Comparison of ENCODE assay signal across 1 cellular context in the genomic region with DNA sequence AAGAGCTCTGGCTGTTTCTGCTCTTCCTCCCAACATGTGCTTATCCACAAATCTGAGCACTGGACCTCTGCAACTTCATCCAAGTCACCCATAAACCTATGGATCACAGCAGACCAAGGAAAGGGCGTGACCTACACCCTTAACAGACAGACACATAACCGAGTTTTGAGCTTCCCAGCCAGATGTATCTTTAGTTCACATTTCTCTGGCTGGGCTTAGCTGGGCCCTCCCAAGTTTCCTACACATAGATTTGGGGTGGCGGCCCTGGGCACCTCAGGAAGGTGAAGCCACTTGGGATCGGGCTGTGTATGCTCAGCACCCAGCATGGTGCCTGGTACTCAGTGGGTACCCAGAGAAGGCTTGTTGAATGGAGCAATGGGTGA.
TF ChIP-seq lines count a peak whose summit lies in the region.

No MANE protein-coding gene starts in this region.

TF ChIP-seq in K562, 482 proteins besides CTCF, POLR2A, EP300 and RAD21:
- TF ChIP-seq, protein P1, sequence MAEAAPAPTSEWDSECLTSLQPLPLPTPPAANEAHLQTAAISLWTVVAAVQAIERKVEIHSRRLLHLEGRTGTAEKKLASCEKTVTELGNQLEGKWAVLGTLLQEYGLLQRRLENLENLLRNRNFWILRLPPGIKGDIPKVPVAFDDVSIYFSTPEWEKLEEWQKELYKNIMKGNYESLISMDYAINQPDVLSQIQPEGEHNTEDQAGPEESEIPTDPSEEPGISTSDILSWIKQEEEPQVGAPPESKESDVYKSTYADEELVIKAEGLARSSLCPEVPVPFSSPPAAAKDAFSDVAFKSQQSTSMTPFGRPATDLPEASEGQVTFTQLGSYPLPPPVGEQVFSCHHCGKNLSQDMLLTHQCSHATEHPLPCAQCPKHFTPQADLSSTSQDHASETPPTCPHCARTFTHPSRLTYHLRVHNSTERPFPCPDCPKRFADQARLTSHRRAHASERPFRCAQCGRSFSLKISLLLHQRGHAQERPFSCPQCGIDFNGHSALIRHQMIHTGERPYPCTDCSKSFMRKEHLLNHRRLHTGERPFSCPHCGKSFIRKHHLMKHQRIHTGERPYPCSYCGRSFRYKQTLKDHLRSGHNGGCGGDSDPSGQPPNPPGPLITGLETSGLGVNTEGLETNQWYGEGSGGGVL (CRISPR knock-in tag; IDR thresholded peaks at IDR 0.05), result no peak
- TF ChIP-seq ZNF583 (CRISPR knock-in tag; IDR thresholded peaks at IDR 0.05) (0 out of 2 replicates have a peak, but pooled peaks have one; percentile 59), DPF2 (IDR thresholded peaks at IDR 0.05) (peak; percentile 19; the same call in 1 of the 2 replicates), SMAD4 (CRISPR knock-in tag; conservative IDR thresholded peaks at IDR 0.05) (0 out of 2 replicates have a peak, but pooled peaks have one; percentile 47), ZNF431 (CRISPR knock-in tag; IDR thresholded peaks at IDR 0.05) (0 out of 2 replicates have a peak, but pooled peaks have one; percentile 43), MAZ (CRISPR knock-in tag; conservative IDR thresholded peaks at IDR 0.05 in 1 of 2, IDR thresholded peaks at IDR 0.05 in 1 of 2) (0 out of 4 replicates have a peak, but pooled peaks of 1 of the 2 experiments have one; percentile 23), SMAD3 (CRISPR knock-in tag; conservative IDR thresholded peaks at IDR 0.05) (0 out of 2 replicates have a peak, but pooled peaks have one; percentile 24), MYBL2 (IDR thresholded peaks at IDR 0.05; ENCODE audit: low read depth) (no peak), MYBL2 (CRISPR knock-in tag; IDR thresholded peaks at IDR 0.05; ENCODE audit: borderline replicate concordance) (no peak), E2F3 (CRISPR knock-in tag; IDR thresholded peaks at IDR 0.05) (0 out of 2 replicates have a peak, but pooled peaks have one; percentile 23), COPS2 (conservative IDR thresholded peaks at IDR 0.05) (no peak), ZNF695 (CRISPR knock-in tag; IDR thresholded peaks at IDR 0.05) (peak; percentile 85; the same call in 1 of the 2 replicates), CXXC5 (CRISPR knock-in tag; IDR thresholded peaks at IDR 0.05) (0 out of 2 replicates have a peak, but pooled peaks have one; percentile 16), HDAC1 (IDR thresholded peaks at IDR 0.05) (peak in 1 of 2 experiments; percentile 5; a peak in 1 of 4 replicates), L3MBTL2 (IDR thresholded peaks at IDR 0.05) (0 out of 2 replicates have a peak, but pooled peaks have one; percentile 1)
- TF ChIP-seq, protein P2, sequence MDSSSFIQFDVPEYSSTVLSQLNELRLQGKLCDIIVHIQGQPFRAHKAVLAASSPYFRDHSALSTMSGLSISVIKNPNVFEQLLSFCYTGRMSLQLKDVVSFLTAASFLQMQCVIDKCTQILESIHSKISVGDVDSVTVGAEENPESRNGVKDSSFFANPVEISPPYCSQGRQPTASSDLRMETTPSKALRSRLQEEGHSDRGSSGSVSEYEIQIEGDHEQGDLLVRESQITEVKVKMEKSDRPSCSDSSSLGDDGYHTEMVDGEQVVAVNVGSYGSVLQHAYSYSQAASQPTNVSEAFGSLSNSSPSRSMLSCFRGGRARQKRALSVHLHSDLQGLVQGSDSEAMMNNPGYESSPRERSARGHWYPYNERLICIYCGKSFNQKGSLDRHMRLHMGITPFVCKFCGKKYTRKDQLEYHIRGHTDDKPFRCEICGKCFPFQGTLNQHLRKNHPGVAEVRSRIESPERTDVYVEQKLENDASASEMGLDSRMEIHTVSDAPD (CRISPR knock-in tag; IDR thresholded peaks at IDR 0.05), result no peak
- TF ChIP-seq, protein P3, sequence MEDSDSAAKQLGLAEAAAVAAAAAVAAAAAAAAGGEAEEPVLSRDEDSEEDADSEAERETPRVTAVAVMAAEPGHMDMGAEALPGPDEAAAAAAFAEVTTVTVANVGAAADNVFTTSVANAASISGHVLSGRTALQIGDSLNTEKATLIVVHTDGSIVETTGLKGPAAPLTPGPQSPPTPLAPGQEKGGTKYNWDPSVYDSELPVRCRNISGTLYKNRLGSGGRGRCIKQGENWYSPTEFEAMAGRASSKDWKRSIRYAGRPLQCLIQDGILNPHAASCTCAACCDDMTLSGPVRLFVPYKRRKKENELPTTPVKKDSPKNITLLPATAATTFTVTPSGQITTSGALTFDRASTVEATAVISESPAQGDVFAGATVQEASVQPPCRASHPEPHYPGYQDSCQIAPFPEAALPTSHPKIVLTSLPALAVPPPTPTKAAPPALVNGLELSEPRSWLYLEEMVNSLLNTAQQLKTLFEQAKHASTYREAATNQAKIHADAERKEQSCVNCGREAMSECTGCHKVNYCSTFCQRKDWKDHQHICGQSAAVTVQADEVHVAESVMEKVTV (CRISPR knock-in tag; IDR thresholded peaks at IDR 0.05), result 0 out of 2 replicates have a peak, but pooled peaks have one; percentile 17
- TF ChIP-seq, protein P4, sequence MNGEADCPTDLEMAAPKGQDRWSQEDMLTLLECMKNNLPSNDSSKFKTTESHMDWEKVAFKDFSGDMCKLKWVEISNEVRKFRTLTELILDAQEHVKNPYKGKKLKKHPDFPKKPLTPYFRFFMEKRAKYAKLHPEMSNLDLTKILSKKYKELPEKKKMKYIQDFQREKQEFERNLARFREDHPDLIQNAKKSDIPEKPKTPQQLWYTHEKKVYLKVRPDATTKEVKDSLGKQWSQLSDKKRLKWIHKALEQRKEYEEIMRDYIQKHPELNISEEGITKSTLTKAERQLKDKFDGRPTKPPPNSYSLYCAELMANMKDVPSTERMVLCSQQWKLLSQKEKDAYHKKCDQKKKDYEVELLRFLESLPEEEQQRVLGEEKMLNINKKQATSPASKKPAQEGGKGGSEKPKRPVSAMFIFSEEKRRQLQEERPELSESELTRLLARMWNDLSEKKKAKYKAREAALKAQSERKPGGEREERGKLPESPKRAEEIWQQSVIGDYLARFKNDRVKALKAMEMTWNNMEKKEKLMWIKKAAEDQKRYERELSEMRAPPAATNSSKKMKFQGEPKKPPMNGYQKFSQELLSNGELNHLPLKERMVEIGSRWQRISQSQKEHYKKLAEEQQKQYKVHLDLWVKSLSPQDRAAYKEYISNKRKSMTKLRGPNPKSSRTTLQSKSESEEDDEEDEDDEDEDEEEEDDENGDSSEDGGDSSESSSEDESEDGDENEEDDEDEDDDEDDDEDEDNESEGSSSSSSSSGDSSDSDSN (IDR thresholded peaks at IDR 0.05; ENCODE audit: borderline replicate concordance in 1 of 2, low read depth in 2 of 2, low read length in 2 of 2), result 0 out of 4 replicates have a peak, but pooled peaks of 1 of the 2 experiments have one; percentile 50
